8 cellular contexts compared by ENCODE assay signal in the genomic region with DNA sequence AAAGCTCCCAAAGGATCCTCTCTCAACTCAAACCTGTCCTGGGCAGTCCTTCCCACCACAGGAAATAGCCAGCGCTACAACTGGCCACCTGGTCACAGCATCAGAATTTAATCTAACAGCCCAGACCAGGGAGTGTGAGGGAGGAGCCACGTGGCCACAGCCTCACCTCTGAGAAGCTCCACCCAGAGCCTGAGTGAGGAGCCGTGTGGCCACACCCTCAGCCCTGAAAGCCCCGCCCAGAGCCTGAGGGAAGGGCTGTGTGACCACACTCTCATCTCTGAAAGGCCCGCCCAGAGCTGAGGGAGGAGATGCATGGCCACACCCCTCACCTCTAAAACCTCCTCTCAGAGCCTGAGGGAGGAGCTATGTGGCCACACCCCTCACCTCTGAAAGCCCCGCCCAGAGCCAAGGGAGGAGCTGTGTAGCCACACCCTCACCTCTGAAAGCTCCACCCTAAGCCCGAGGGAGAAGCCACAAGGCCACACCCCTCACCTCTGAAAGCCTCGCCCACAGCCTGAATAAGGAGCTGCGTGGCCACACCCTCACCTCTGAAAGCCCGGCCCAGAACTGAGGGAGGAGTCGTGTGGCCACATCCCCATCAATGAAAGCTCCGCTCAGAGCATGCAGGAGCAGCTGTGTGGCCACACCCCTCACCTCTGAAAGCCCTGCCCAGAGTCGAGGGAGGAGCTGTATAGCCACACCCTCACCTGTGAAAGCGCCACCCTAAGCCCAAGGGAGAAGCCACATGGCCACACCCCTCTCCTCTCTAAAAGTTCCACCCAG. TPM values are rescaled to one million over a fixed set of nuclear protein-coding genes. Genes with fewer than 3 reads are reported as not detected.
DNase-seq lines count a peak whose midpoint lies in the region; ATAC-seq, FAIRE-seq and TF ChIP-seq lines count a peak whose summit lies in the region.

No MANE protein-coding gene starts in this region.

- H3K36me3 ChIP-seq in fibroblast of lung (ENCODE audit: control insufficient read depth, insufficient read depth, low read length): no peaks in the 10 kb centered on the region

- peaks cover 20 to 47% (median 25%) of the 10 kb centered on the region in 3 donors for H3K27me3 Mint-ChIP-seq in CD14-positive monocyte (ENCODE audit: low read depth in 3 of 3)
- H3K27me3 Mint-ChIP-seq in activated CD4-positive, alpha-beta memory T cell treated with anti-CD3 and anti-CD28 coated beads, Interleukin-2, amount 10 ng/mL, durations not matched to agents 7 days and 5 days: no peaks in the 10 kb centered on the region

- no peak overlapping the region for H2AFZ ChIP-seq in fibroblast of lung (ENCODE audit: low read length)

- peak overlapping the region in 4 of 7 donors; percentile 22 to 81 (median 68) for H3K27ac Mint-ChIP-seq in CD14-positive monocyte
- no peak overlapping the region for H3K27ac Mint-ChIP-seq in activated CD4-positive, alpha-beta memory T cell treated with anti-CD3 and anti-CD28 coated beads, Interleukin-2, amount 10 ng/mL, durations not matched to agents 7 days and 5 days

- H3K4me3 ChIP-seq in fibroblast of lung (replicated peaks in 1 of 4; ENCODE audit: control extremely low read depth in 1 of 4, insufficient read depth in 1 of 4, low read depth in 3 of 4, low read length in 4 of 4): no peak overlapping the region

- peak overlapping the region in 1 of 2 donors; percentile 15 for H3K4me3 Mint-ChIP-seq in CD14-positive monocyte
- H3K4me3 Mint-ChIP-seq in activated CD4-positive, alpha-beta memory T cell treated with anti-CD3 and anti-CD28 coated beads, Interleukin-2, amount 10 ng/mL, durations not matched to agents 7 days and 5 days: no peak overlapping the region

- H3K79me2 ChIP-seq in fibroblast of lung (ENCODE audit: control insufficient read depth, insufficient read depth, low read length): no peaks in the 10 kb centered on the region

- peak; percentile 64 for FAIRE-seq in GM19239 (lab: Jason Lieb, UNC)

- H4K20me1 ChIP-seq in fibroblast of lung (ENCODE audit: control insufficient read depth, extremely low read depth, insufficient read depth, low read length): no peaks in the 10 kb centered on the region

- no peaks in the 10 kb centered on the region for H3K36me3 Mint-ChIP-seq in CD14-positive monocyte
- no peaks in the 10 kb centered on the region for H3K36me3 Mint-ChIP-seq in activated CD4-positive, alpha-beta memory T cell treated with anti-CD3 and anti-CD28 coated beads, Interleukin-2, amount 10 ng/mL, durations not matched to agents 7 days and 5 days (ENCODE audit: low read depth)

- H3K4me1 ChIP-seq in fibroblast of lung (ENCODE audit: control insufficient read depth, extremely low read depth, insufficient read depth, low read length): no peaks in the 10 kb centered on the region

- intact Hi-C loops in CD14-positive monocyte (cut with micrococcal nuclease): no loop called here

- no peak for TF ChIP-seq CTCF in CD14-positive monocyte (IDR thresholded peaks at IDR 0.05)
- no peak for TF ChIP-seq CTCF in fibroblast of lung (conservative IDR thresholded peaks at IDR 0.05 in 1 of 2, IDR thresholded peaks at IDR 0.05 in 1 of 2; ENCODE audit: low read depth in 1 of 2, low read length in 2 of 2)

- no peak overlapping the region for H3K4me2 ChIP-seq in fibroblast of lung (ENCODE audit: extremely low read depth, insufficient read depth, low read length)

- POLR2A ChIA-PET in activated CD4-positive, alpha-beta memory T cell treated with anti-CD3 and anti-CD28 coated beads, Interleukin-2, amount 10 ng/mL, durations not matched to agents 7 days and 5 days (lab: Charles Lee): interaction anchor here (0.9 kb wide), 1 partner anchor 1041 kb away, joined by 3 read pairs; no protein-coding TSS in a partner anchor

- ATAC-seq in HG03280 (IDR thresholded peaks at IDR 0.05; ENCODE audit: unreplicated experiment) (peak; percentile 85), HG02610 (IDR thresholded peaks at IDR 0.05; ENCODE audit: unreplicated experiment) (no peak)

- H3K9me3 Mint-ChIP-seq in CD14-positive monocyte: peaks cover 4 to 24% (median 12%) of the 10 kb centered on the region in 7 donors
- no peaks in the 10 kb centered on the region for H3K9me3 Mint-ChIP-seq in activated CD4-positive, alpha-beta memory T cell treated with anti-CD3 and anti-CD28 coated beads, Interleukin-2, amount 10 ng/mL, durations not matched to agents 7 days and 5 days

- no peak overlapping the region for H3K9ac ChIP-seq in fibroblast of lung (ENCODE audit: insufficient read depth, low read length)

- H3K9me3 ChIP-seq in fibroblast of lung (ENCODE audit: control insufficient read depth, insufficient read depth, low read depth, low read length): no peaks in the 10 kb centered on the region

- peaks cover 9% of the 10 kb centered on the region for H3K4me1 Mint-ChIP-seq in CD14-positive monocyte
- H3K4me1 Mint-ChIP-seq in activated CD4-positive, alpha-beta memory T cell treated with anti-CD3 and anti-CD28 coated beads, Interleukin-2, amount 10 ng/mL, durations not matched to agents 7 days and 5 days: peaks cover 10% of the 10 kb centered on the region

- CTCF ChIA-PET in activated CD4-positive, alpha-beta memory T cell treated with anti-CD3 and anti-CD28 coated beads, Interleukin-2, amount 10 ng/mL, durations not matched to agents 7 days and 5 days (lab: Charles Lee): interaction anchor here (1.4 to 1.5 kb wide), 3 partner anchors 60 to 173 kb away, joined by 3 to 11 read pairs (median 7); a partner anchor contains a TSS

- no peak overlapping the region for H3K27ac ChIP-seq in fibroblast of lung (ENCODE audit: insufficient read depth, low read length)

- no peaks in the 10 kb centered on the region for H3K27me3 ChIP-seq in fibroblast of lung (ENCODE audit: control insufficient read depth, insufficient read depth, low read length)

- DNase-seq in CD14-positive monocyte (ENCODE audit: low spot score) (peak; percentile 80), GM19239 (ENCODE audit: insufficient read length, low spot score) (peak; percentile 47), NCI-H82 treated with DMSO at 0.1 percent for 48 hours (lab: John Stamatoyannopoulos, UW; ENCODE audit: unreplicated experiment) (peak; percentile 93), fibroblast of lung (ENCODE audit: low read depth in 2 of 2) (peak; percentile 18 to 33), renal cortical epithelial cell (ENCODE audit: low read depth) (peak; percentile 67)
- DNase-seq in activated CD4-positive, alpha-beta memory T cell treated with anti-CD3 and anti-CD28 coated beads, Interleukin-2, amount 10 ng/mL, durations not matched to agents 7 days and 5 days: peak; percentile 74

RNA-seq across cellular contexts. Expression of a gene that starts 28.6 kb away (rescaled TPM):
- polyA plus RNA-seq in CD14-positive monocyte: not detected
- not detected for total RNA-seq in activated CD4-positive, alpha-beta memory T cell treated with anti-CD3 and anti-CD28 coated beads, Interleukin-2, amount 10 ng/mL, durations not matched to agents 7 days and 5 days
- not detected in 2 replicates for total RNA-seq in fibroblast of lung
- polyA plus RNA-seq in fibroblast of lung: not detected in 2 replicates
- polyA plus RNA-seq in fibroblast of lung (2012): not detected in 2 replicates
- polyA minus RNA-seq in fibroblast of lung (ENCODE audit: low replicate concordance): not detected in 2 replicates
- not detected in 2 replicates for total RNA-seq in renal cortical epithelial cell

RNA-seq across cellular contexts. Expression of a gene that starts 45.9 kb away (rescaled TPM):
- polyA plus RNA-seq in CD14-positive monocyte (1 to 10 TPM in 1 of 2 donors, under 1 TPM in 1; 0.33 to 1.4 TPM), fibroblast of lung (0.03 and 0.41 TPM in 2 replicates)
- not detected for total RNA-seq in activated CD4-positive, alpha-beta memory T cell treated with anti-CD3 and anti-CD28 coated beads, Interleukin-2, amount 10 ng/mL, durations not matched to agents 7 days and 5 days
- total RNA-seq in fibroblast of lung (under 0.01 and 0.17 TPM in 2 replicates), renal cortical epithelial cell (not detected in 2 replicates)
- polyA plus RNA-seq in fibroblast of lung (2012): 0.44 and 0.60 TPM in 2 replicates
- not detected in 2 replicates for polyA minus RNA-seq in fibroblast of lung (ENCODE audit: low replicate concordance)

Comparison
In these comparisons a context has a peak if more than half of its experiments do, and no peak if none do; other contexts are left out.
1. DNase-seq: peak in every context shown above with its lines; median percentile 93 in NCI-H82 treated with DMSO at 0.1 percent for 48 hours; 80 in CD14-positive monocyte; 74 in activated CD4-positive, alpha-beta memory T cell treated with anti-CD3 and anti-CD28 coated beads, Interleukin-2, amount 10 ng/mL, durations not matched to agents 7 days and 5 days; 67 in renal cortical epithelial cell; 47 in GM19239; 26 in fibroblast of lung.